In genomic region chr7:11935905-11936304, GRCh38 we compare ENCODE assay signal across 2 cellular contexts.
TF ChIP-seq lines count a peak whose summit lies in the region.

No MANE protein-coding gene starts in this region.

TF ChIP-seq in endothelial cell of umbilical vein, 7 proteins besides CTCF, POLR2A, EP300 and RAD21:
- TF ChIP-seq GATA2 (IDR thresholded peaks at IDR 0.05; ENCODE audit: insufficient read depth, insufficient read length, low read depth, low read length), result no peak
- no peak for TF ChIP-seq MYC (IDR thresholded peaks at IDR 0.05; ENCODE audit: low read depth, low read length)
- TF ChIP-seq, protein P1, sequence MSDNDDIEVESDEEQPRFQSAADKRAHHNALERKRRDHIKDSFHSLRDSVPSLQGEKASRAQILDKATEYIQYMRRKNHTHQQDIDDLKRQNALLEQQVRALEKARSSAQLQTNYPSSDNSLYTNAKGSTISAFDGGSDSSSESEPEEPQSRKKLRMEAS (IDR thresholded peaks at IDR 0.05; ENCODE audit: insufficient read depth, insufficient read length), result no peak
- TF ChIP-seq POLR2AphosphoS5 (IDR thresholded peaks at IDR 0.05; ENCODE audit: insufficient read depth, low read depth, low read length), result no peak
- TF ChIP-seq JUN (IDR thresholded peaks at IDR 0.05; ENCODE audit: borderline replicate concordance, insufficient read depth, insufficient read length, low read depth), result no peak
- no peak for TF ChIP-seq FOS (IDR thresholded peaks at IDR 0.05; ENCODE audit: borderline replicate concordance, insufficient read depth, low read length)
- TF ChIP-seq EZH2 (IDR thresholded peaks at IDR 0.05; ENCODE audit: borderline replicate concordance, low read depth, low read length, severe bottlenecking), result no peak
TF ChIP-seq in endothelial cell of umbilical vein: peak in this region for 0.

TF ChIP-seq in WTC11, 78 proteins besides CTCF, POLR2A, EP300 and RAD21:
- TF ChIP-seq TEAD4 (CRISPR knock-in tag; IDR thresholded peaks at IDR 0.05) (no peak), RELA (CRISPR knock-in tag; IDR thresholded peaks at IDR 0.05; ENCODE audit: borderline replicate concordance) (no peak), FOXK1 (CRISPR knock-in tag; IDR thresholded peaks at IDR 0.05) (no peak), NFE2L1 (CRISPR knock-in tag; IDR thresholded peaks at IDR 0.05) (no peak), ZNF138 (CRISPR knock-in tag; conservative IDR thresholded peaks at IDR 0.05) (no peak), TCF7 (CRISPR knock-in tag; IDR thresholded peaks at IDR 0.05; ENCODE audit: low read depth) (no peak), ZNF232 (CRISPR knock-in tag; IDR thresholded peaks at IDR 0.05) (no peak), ZNF317 (CRISPR knock-in tag; IDR thresholded peaks at IDR 0.05; ENCODE audit: borderline replicate concordance, low read depth) (no peak)
- TF ChIP-seq, protein P2, sequence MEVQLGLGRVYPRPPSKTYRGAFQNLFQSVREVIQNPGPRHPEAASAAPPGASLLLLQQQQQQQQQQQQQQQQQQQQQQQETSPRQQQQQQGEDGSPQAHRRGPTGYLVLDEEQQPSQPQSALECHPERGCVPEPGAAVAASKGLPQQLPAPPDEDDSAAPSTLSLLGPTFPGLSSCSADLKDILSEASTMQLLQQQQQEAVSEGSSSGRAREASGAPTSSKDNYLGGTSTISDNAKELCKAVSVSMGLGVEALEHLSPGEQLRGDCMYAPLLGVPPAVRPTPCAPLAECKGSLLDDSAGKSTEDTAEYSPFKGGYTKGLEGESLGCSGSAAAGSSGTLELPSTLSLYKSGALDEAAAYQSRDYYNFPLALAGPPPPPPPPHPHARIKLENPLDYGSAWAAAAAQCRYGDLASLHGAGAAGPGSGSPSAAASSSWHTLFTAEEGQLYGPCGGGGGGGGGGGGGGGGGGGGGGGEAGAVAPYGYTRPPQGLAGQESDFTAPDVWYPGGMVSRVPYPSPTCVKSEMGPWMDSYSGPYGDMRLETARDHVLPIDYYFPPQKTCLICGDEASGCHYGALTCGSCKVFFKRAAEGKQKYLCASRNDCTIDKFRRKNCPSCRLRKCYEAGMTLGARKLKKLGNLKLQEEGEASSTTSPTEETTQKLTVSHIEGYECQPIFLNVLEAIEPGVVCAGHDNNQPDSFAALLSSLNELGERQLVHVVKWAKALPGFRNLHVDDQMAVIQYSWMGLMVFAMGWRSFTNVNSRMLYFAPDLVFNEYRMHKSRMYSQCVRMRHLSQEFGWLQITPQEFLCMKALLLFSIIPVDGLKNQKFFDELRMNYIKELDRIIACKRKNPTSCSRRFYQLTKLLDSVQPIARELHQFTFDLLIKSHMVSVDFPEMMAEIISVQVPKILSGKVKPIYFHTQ (CRISPR knock-in tag; IDR thresholded peaks at IDR 0.05), result no peak
- TF ChIP-seq, protein P3, sequence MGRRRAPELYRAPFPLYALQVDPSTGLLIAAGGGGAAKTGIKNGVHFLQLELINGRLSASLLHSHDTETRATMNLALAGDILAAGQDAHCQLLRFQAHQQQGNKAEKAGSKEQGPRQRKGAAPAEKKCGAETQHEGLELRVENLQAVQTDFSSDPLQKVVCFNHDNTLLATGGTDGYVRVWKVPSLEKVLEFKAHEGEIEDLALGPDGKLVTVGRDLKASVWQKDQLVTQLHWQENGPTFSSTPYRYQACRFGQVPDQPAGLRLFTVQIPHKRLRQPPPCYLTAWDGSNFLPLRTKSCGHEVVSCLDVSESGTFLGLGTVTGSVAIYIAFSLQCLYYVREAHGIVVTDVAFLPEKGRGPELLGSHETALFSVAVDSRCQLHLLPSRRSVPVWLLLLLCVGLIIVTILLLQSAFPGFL (CRISPR knock-in tag; IDR thresholded peaks at IDR 0.05; ENCODE audit: borderline replicate concordance), result no peak
- TF ChIP-seq, protein P4, sequence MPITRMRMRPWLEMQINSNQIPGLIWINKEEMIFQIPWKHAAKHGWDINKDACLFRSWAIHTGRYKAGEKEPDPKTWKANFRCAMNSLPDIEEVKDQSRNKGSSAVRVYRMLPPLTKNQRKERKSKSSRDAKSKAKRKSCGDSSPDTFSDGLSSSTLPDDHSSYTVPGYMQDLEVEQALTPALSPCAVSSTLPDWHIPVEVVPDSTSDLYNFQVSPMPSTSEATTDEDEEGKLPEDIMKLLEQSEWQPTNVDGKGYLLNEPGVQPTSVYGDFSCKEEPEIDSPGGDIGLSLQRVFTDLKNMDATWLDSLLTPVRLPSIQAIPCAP (CRISPR knock-in tag; IDR thresholded peaks at IDR 0.05), result no peak
